8 cellular contexts compared by ENCODE assay signal in the genomic region with DNA sequence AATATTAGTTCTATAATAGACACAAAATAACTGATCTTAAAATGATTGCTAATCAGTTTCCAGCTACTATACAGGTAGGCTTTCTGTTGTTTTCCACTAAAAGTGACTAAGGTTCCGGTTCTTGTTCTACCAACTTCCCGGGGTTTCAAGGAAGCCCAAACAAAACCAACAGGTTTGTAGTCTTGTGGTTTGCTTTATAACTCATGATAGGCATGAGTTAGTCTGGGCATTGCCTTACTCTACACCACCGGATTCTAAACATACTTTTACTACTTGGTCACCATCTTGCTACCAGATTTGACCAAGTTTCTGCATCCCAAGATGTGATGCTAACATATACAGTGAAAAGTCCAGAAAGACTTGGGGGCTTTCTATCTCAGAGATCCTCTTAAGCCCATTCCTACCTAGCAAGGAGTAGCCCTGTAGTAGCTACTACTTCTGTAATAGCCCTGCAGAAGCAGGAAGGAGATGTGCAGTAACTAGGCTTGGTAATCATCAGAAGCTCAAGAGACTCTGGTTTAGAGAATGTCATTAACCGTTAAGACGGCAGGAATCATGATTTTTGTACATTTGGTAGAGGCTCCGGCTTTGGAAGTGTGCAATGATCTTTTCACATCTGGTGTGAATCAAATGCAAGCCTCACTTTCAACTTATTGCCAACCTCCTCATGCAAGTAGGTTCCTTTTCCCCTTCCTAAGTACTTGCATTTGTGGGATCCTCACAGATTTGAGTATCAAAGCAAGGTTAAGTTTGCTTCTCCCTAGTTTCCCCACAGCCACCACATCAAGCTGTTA. TPM values are rescaled to one million over a fixed set of nuclear protein-coding genes. Genes with fewer than 3 reads are reported as not detected.
DNase-seq lines count a peak whose midpoint lies in the region; ATAC-seq, FAIRE-seq and TF ChIP-seq lines count a peak whose summit lies in the region.

No MANE protein-coding gene starts in this region.

- H3K9me3 ChIP-seq in CD8-positive, alpha-beta T cell (ENCODE audit: low read length): no peaks in the 10 kb centered on the region
- H3K9me3 ChIP-seq in neural progenitor cell (ENCODE audit: low read depth) (no peaks in the 10 kb centered on the region), pancreas (no peaks in the 10 kb centered on the region)

- peaks cover 64% of the 10 kb centered on the region for H3K79me2 ChIP-seq in neural progenitor cell (ENCODE audit: low read depth)

- intact Hi-C loops in CD8-positive, alpha-beta T cell (cut with DNase I, micrococcal nuclease): no loop called here
- intact Hi-C loops in pancreas (cut with DNase I): loop anchor here in 1 of 3 donors (10.0 kb wide), 1 partner anchor 48 kb away; no protein-coding TSS in a partner anchor
- intact Hi-C loops in left cardiac atrium (cut with DNase I): no loop called here

- peaks cover 57% of the 10 kb centered on the region for H3K4me1 Mint-ChIP-seq in CD8-positive, alpha-beta T cell (ENCODE audit: low read depth)
- peaks cover 59 to 69% of the 10 kb centered on the region in 2 donors for H3K4me1 Mint-ChIP-seq in effector memory CD8-positive, alpha-beta T cell (ENCODE audit: low read depth in 2 of 2)
- peaks cover 24% of the 10 kb centered on the region for H3K4me1 Mint-ChIP-seq in neural progenitor cell

- peak overlapping the region; percentile 91 for H3K27ac Mint-ChIP-seq in CD8-positive, alpha-beta T cell
- H3K27ac Mint-ChIP-seq in effector memory CD8-positive, alpha-beta T cell: peak overlapping the region; percentile 95 to 99
- no peak overlapping the region for H3K27ac Mint-ChIP-seq in neural progenitor cell

- DNase-seq in CD8-positive, alpha-beta T cell: no peak
- DNase-seq in M059J (ENCODE audit: low read depth) (peak; percentile 20), neural progenitor cell (ENCODE audit: low spot score) (no peak), pancreas (no peak), NCI-H510A treated with DMSO at 0.1 percent for 48 hours (lab: John Stamatoyannopoulos, UW) (no peak), DMS153 treated with DMSO at 0.1 percent for 48 hours (lab: John Stamatoyannopoulos, UW; ENCODE audit: unreplicated experiment) (no peak), left cardiac atrium (no peak)
- no peak for DNase-seq in effector memory CD8-positive, alpha-beta T cell

- H3K4me2 ChIP-seq in neural progenitor cell: peak overlapping the region; percentile 94

- H2AFZ ChIP-seq in neural progenitor cell (replicated peaks): no peak overlapping the region

- WGBS in pancreas, 2 donors: 42 to 58% methylated on average over 6 of the region's 6 CpGs

- peaks cover 40% of the 10 kb centered on the region for H3K36me3 Mint-ChIP-seq in CD8-positive, alpha-beta T cell
- H3K36me3 Mint-ChIP-seq in effector memory CD8-positive, alpha-beta T cell (ENCODE audit: insufficient read depth): peaks cover 48% of the 10 kb centered on the region
- peaks cover 3% of the 10 kb centered on the region for H3K36me3 Mint-ChIP-seq in neural progenitor cell

- CTCF ChIA-PET in CD8-positive, alpha-beta T cell (lab: Charles Lee): interaction anchor here (1.3 to 3.9 kb wide), 10 partner anchors 12 to 90 kb away, joined by 3 to 22 read pairs (median 8); a partner anchor contains a TSS

- peak overlapping the region; percentile 46 for H3K27ac ChIP-seq in CD8-positive, alpha-beta T cell (ENCODE audit: low read depth, low read length)
- no peak overlapping the region for H3K27ac ChIP-seq in neural progenitor cell
- no peak overlapping the region for H3K27ac ChIP-seq in pancreas

- FAIRE-seq in pancreas (lab: Jason Lieb, UNC): no peak

- H3K4me3 Mint-ChIP-seq in CD8-positive, alpha-beta T cell: peak overlapping the region; percentile 93
- peak overlapping the region; percentile 95 to 97 for H3K4me3 Mint-ChIP-seq in effector memory CD8-positive, alpha-beta T cell
- H3K4me3 Mint-ChIP-seq in neural progenitor cell: peak overlapping the region; percentile 94

- peaks cover 51% of the 10 kb centered on the region for H3K4me1 ChIP-seq in CD8-positive, alpha-beta T cell (ENCODE audit: insufficient read depth, low read length)
- H3K4me1 ChIP-seq in neural progenitor cell: peaks cover 16% of the 10 kb centered on the region
- H3K4me1 ChIP-seq in pancreas: peaks cover 0 to 14% (median 4%) of the 10 kb centered on the region in 3 donors

- ATAC-seq in CD8-positive, alpha-beta T cell: no peak
- no peak for ATAC-seq in effector memory CD8-positive, alpha-beta T cell (replicated peaks)
- ATAC-seq in pancreas (no peak), left cardiac atrium (no peak)

- H3K27me3 ChIP-seq in CD8-positive, alpha-beta T cell (ENCODE audit: insufficient read depth, low read length): no peaks in the 10 kb centered on the region
- peaks cover 20% of the 10 kb centered on the region for H3K27me3 ChIP-seq in neural progenitor cell
- H3K27me3 ChIP-seq in pancreas: no peaks in the 10 kb centered on the region

- no peaks in the 10 kb centered on the region for H3K27me3 Mint-ChIP-seq in CD8-positive, alpha-beta T cell (ENCODE audit: low read depth)
- H3K27me3 Mint-ChIP-seq in effector memory CD8-positive, alpha-beta T cell: no peaks in the 10 kb centered on the region
- peaks cover 5% of the 10 kb centered on the region for H3K27me3 Mint-ChIP-seq in neural progenitor cell (ENCODE audit: insufficient read depth, low read depth)

- no peak for TF ChIP-seq CTCF in CD8-positive, alpha-beta T cell (IDR thresholded peaks at IDR 0.05)
- no peak for TF ChIP-seq CTCF in neural progenitor cell (IDR thresholded peaks at IDR 0.05)
- TF ChIP-seq CTCF in pancreas (IDR thresholded peaks at IDR 0.05): no peak

- H3F3A ChIP-seq in neural progenitor cell (ENCODE audit: low read depth): peaks cover 4% of the 10 kb centered on the region

- H3K36me3 ChIP-seq in CD8-positive, alpha-beta T cell (ENCODE audit: insufficient read depth, low read length): peaks cover 7% of the 10 kb centered on the region
- no peaks in the 10 kb centered on the region for H3K36me3 ChIP-seq in neural progenitor cell
- H3K36me3 ChIP-seq in pancreas: no peaks in the 10 kb centered on the region

- POLR2A ChIA-PET in CD8-positive, alpha-beta T cell (lab: Charles Lee): interaction anchor here (0.7 to 8.2 kb wide), 9 partner anchors 10 to 56 kb away, joined by 3 to 100 read pairs (median 18); a partner anchor contains a TSS

- H3K9me3 Mint-ChIP-seq in CD8-positive, alpha-beta T cell: no peaks in the 10 kb centered on the region
- no peaks in the 10 kb centered on the region for H3K9me3 Mint-ChIP-seq in effector memory CD8-positive, alpha-beta T cell
- no peaks in the 10 kb centered on the region for H3K9me3 Mint-ChIP-seq in neural progenitor cell

- no peak overlapping the region for H3K9ac ChIP-seq in neural progenitor cell

- H3K4me3 ChIP-seq in CD8-positive, alpha-beta T cell (ENCODE audit: low read depth, low read length): peak overlapping the region; percentile 68
- H3K4me3 ChIP-seq in neural progenitor cell (peak overlapping the region; percentile 98), pancreas (peak overlapping the region in 2 of 4 donors; percentile 70 to 73)

- peaks cover 59% of the 10 kb centered on the region for H4K20me1 ChIP-seq in neural progenitor cell (ENCODE audit: low read depth)

RNA-seq across cellular contexts. Expression of a gene that starts 1.6 kb away (rescaled TPM):
- total RNA-seq in CD8-positive, alpha-beta T cell: 10 to 100 TPM; 23.4 to 28.7 TPM
- total RNA-seq in M059J (2014; rRNA removed; shearing (Covaris generic)): 10.5 and 12.3 TPM in 2 replicates
- total RNA-seq in neural progenitor cell (ENCODE audit: low replicate concordance) (14.6 and 29.5 TPM in 2 replicates), pancreas (10 to 100 TPM in 2 of 6 donors, 1 to 10 TPM in 4; 5.5 to 14.8 (median 8.5) TPM), left cardiac atrium (10 to 100 TPM in 1 of 2 donors, 1 to 10 TPM in 1; 5.3 to 13.9 TPM)
- 10 to 100 TPM in 1 of 2 donors, 1 to 10 TPM in 1; 5.3 to 12.3 TPM for polyA plus RNA-seq in pancreas

RNA-seq across cellular contexts. Expression of a gene that starts 26.1 kb away (rescaled TPM):
- 100 to 1,000 TPM; 170 to 189 TPM for total RNA-seq in CD8-positive, alpha-beta T cell
- total RNA-seq in M059J (2014; rRNA removed; shearing (Covaris generic)): 28.2 and 50.4 TPM in 2 replicates
- total RNA-seq in neural progenitor cell (ENCODE audit: low replicate concordance) (125 and 139 TPM in 2 replicates), pancreas (10 to 100 TPM; 18.9 to 31.5 (median 19.8) TPM), left cardiac atrium (10 to 100 TPM; 47.5 to 49.0 TPM)
- 10 to 100 TPM in 1 of 2 donors, 1 to 10 TPM in 1; 3.5 to 10.4 TPM for polyA plus RNA-seq in pancreas

RNA-seq across cellular contexts. Expression of a gene that starts 54.6 kb away (rescaled TPM):
- 10 to 100 TPM; 57.7 to 64.2 TPM for total RNA-seq in CD8-positive, alpha-beta T cell
- 61.9 and 112 TPM in 2 replicates for total RNA-seq in M059J (2014; rRNA removed; shearing (Covaris generic))
- total RNA-seq in neural progenitor cell (ENCODE audit: low replicate concordance) (52.7 and 62.1 TPM in 2 replicates), pancreas (10 to 100 TPM; 16.5 to 32.4 (median 28.4) TPM), left cardiac atrium (10 to 100 TPM; 48.8 to 78.8 TPM)
- polyA plus RNA-seq in pancreas: 10 to 100 TPM; 36.7 to 62.5 TPM
